ENCODE assay signal across 8 cellular contexts in genomic region chr19:39499082-39499642, GRCh38. TPM values are rescaled to one million over a fixed set of nuclear protein-coding genes. Genes with fewer than 3 reads are reported as not detected.
DNase-seq lines count a peak whose midpoint lies in the region; ATAC-seq and TF ChIP-seq lines count a peak whose summit lies in the region.

No MANE protein-coding gene starts in this region.

- peaks cover 0 to 4% of the 10 kb centered on the region in 2 donors for H3K9me3 ChIP-seq in neuronal stem cell (replicated peaks in 1 of 2; ENCODE audit: control insufficient read depth in 2 of 2, insufficient read depth in 1 of 2, low read depth in 1 of 2, low read length in 2 of 2)

- no peak overlapping the region for H2AK5ac ChIP-seq in neuronal stem cell (ENCODE audit: low read depth, low read length)

- H3K4me3 ChIP-seq in choroid plexus epithelial cell (ENCODE audit: low read depth, low read length): no peak overlapping the region
- peak overlapping the region; percentile 34 to 72 for H3K4me3 ChIP-seq in neuronal stem cell (ENCODE audit: low read length in 2 of 2)

- peak overlapping the region; percentile 10 for H2BK120ac ChIP-seq in neuronal stem cell (ENCODE audit: low read depth, low read length)

- H3K36me3 ChIP-seq in neuronal stem cell (replicated peaks in 1 of 2; ENCODE audit: control insufficient read depth in 2 of 2, insufficient read depth in 2 of 2, low read length in 2 of 2): no peaks in the 10 kb centered on the region

- no peak for TF ChIP-seq CTCF in choroid plexus epithelial cell (conservative IDR thresholded peaks at IDR 0.05; ENCODE audit: low read depth, low read length)

- no CpG with 5 or more reads among the region's 46 CpGs for WGBS in neuronal stem cell (ENCODE audit: extremely low coverage in 2 of 2, insufficient read length in 2 of 2, insufficient replicate concordance in 1 of 2), 2 donors

- peak overlapping the region; percentile 19 for H2BK15ac ChIP-seq in neuronal stem cell (ENCODE audit: low read length)

- ATAC-seq in GM18502 (IDR thresholded peaks at IDR 0.05; ENCODE audit: poor library complexity, unreplicated experiment) (no peak), GM19351 (IDR thresholded peaks at IDR 0.05; ENCODE audit: unreplicated experiment) (no peak)

- H3K27ac ChIP-seq in neuronal stem cell (replicated peaks; ENCODE audit: low read length): no peak overlapping the region

- H3K4me1 ChIP-seq in neuronal stem cell (ENCODE audit: control insufficient read depth in 2 of 2, insufficient read depth in 1 of 2, low read depth in 1 of 2, low read length in 2 of 2): peaks cover 7 to 9% of the 10 kb centered on the region in 2 donors

- no peak overlapping the region for H4K8ac ChIP-seq in neuronal stem cell (ENCODE audit: low read depth, low read length)

- H2BK5ac ChIP-seq in neuronal stem cell (ENCODE audit: low read length): no peak overlapping the region

- no peak overlapping the region for H3K4ac ChIP-seq in neuronal stem cell (ENCODE audit: low read length)

- in situ Hi-C loops in ACHN (cut with HindIII; ENCODE audit: low pct_ligation_motif_present, low pct_unique_long_range_greater_than_20kb, low sequenced_read_pairs): no loop called here

- peak overlapping the region; percentile 53 for H3K9ac ChIP-seq in neuronal stem cell (ENCODE audit: low read depth, low read length, poor library complexity)

- H3K27me3 ChIP-seq in neuronal stem cell (ENCODE audit: control insufficient read depth in 3 of 3, insufficient read depth in 3 of 3, low read depth in 1 of 3, low read length in 3 of 3): peaks cover 11 to 49% (median 33%) of the 10 kb centered on the region in 3 experiments

- H3K4me2 ChIP-seq in neuronal stem cell (ENCODE audit: insufficient read depth, low read length, poor library complexity, severe bottlenecking): peak overlapping the region; percentile 86

- peak overlapping the region; percentile 4 for H2BK12ac ChIP-seq in neuronal stem cell (ENCODE audit: low read length)

- DNase-seq in NCI-H1417 (lab: John Stamatoyannopoulos, UW): peak; percentile 51 to 84 (median 78)
- no peak for DNase-seq in NCI-H1417 treated with DMSO at 0.1 percent for 48 hours (lab: John Stamatoyannopoulos, UW)
- DNase-seq in NCI-H2227 (lab: John Stamatoyannopoulos, UW; ENCODE audit: unreplicated experiment): peak; percentile 91
- peak; percentile 21 for DNase-seq in choroid plexus epithelial cell (ENCODE audit: low read depth)
- DNase-seq in neuronal stem cell (ENCODE audit: low spot score): no peak
- no peak for DNase-seq in ACHN

- no peaks in the 10 kb centered on the region for H3K79me1 ChIP-seq in neuronal stem cell (ENCODE audit: low read depth, low read length)

- H2AFZ ChIP-seq in neuronal stem cell (ENCODE audit: low read length): peak overlapping the region; percentile 85

- H3K14ac ChIP-seq in neuronal stem cell (ENCODE audit: low read length): no peak overlapping the region

- H3K18ac ChIP-seq in neuronal stem cell (ENCODE audit: low read length): peak overlapping the region; percentile 44

- H3K23ac ChIP-seq in neuronal stem cell (ENCODE audit: low read depth, low read length, poor library complexity): peak overlapping the region; percentile 66

- no peak overlapping the region for H4K91ac ChIP-seq in neuronal stem cell (ENCODE audit: low read depth, low read length, poor library complexity)

RNA-seq across cellular contexts. Expression of gene DLL3, which starts 0.4 kb away (rescaled TPM):
- 4.0 TPM for polyA plus RNA-seq in neuronal stem cell (2013, experiment 1 of 2)
- 4.0 TPM for polyA plus RNA-seq in neuronal stem cell (2013, experiment 2 of 2)

RNA-seq across cellular contexts. Expression of gene SELENOV, which starts 15.8 kb away (rescaled TPM):
- polyA plus RNA-seq in neuronal stem cell (2013, experiment 1 of 2): 4.2 TPM
- polyA plus RNA-seq in neuronal stem cell (2013, experiment 2 of 2): 4.3 TPM

RNA-seq across cellular contexts. Expression of gene TIMM50, which starts 18.5 kb away (rescaled TPM):
- 67.0 TPM for polyA plus RNA-seq in neuronal stem cell (2013, experiment 1 of 2)
- 62.8 TPM for polyA plus RNA-seq in neuronal stem cell (2013, experiment 2 of 2)

RNA-seq across cellular contexts. Expression of gene EID2B, which starts 33.5 kb away (rescaled TPM):
- polyA plus RNA-seq in neuronal stem cell (2013, experiment 1 of 2): 9.6 TPM
- 10.4 TPM for polyA plus RNA-seq in neuronal stem cell (2013, experiment 2 of 2)

RNA-seq across cellular contexts. Expression of gene EID2, which starts 40.8 kb away (rescaled TPM):
- polyA plus RNA-seq in neuronal stem cell (2013, experiment 1 of 2): 27.4 TPM
- 28.6 TPM for polyA plus RNA-seq in neuronal stem cell (2013, experiment 2 of 2)

Comparison
In these comparisons a context has a peak if more than half of its experiments do, and no peak if none do; other contexts are left out.
1. DNase-seq: peak in NCI-H1417 (3 of 3), NCI-H2227 (single experiment) and choroid plexus epithelial cell (single experiment); none in NCI-H1417 treated with DMSO at 0.1 percent for 48 hours (single experiment), neuronal stem cell (single experiment) and ACHN (single experiment).